ENCODE assay signal across 8 cellular contexts in the genomic region with DNA sequence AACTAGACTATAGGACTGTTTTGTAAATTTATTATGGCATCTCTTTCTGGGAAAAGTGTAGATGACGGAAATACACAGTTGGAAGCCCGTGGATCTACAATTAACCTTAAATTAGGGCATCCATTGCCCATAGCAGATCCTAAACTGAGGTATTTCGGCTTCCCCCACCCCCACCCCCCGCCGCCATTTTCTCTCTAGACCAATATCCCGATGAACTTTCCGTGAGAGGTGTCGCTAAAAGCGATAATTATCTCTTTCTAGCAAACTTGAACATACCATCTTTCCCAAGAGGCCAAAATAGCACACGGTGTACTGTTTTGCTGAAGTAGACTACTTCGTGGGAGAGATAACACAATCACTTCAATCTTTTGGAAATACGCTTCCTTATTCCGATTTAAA. TPM values are rescaled to one million over a fixed set of nuclear protein-coding genes. Genes with fewer than 3 reads are reported as not detected.
A peak's percentile ranks its signal among the peaks of the same experiment; 100 is the strongest.
DNase-seq lines count a peak whose midpoint lies in the region; ATAC-seq and TF ChIP-seq lines count a peak whose summit lies in the region.

No MANE protein-coding gene starts in this region.

- peak overlapping the region; percentile 1 for H2AFZ ChIP-seq in fibroblast of lung (ENCODE audit: low read length)

- peak overlapping the region; percentile 97 for H3K27ac ChIP-seq in fibroblast of lung (ENCODE audit: insufficient read depth, low read length)

- no peaks in the 10 kb centered on the region for H3K36me3 ChIP-seq in fibroblast of lung (ENCODE audit: control insufficient read depth, insufficient read depth, low read length)

- H3K4me2 ChIP-seq in fibroblast of lung (ENCODE audit: extremely low read depth, insufficient read depth, low read length): peak overlapping the region; percentile 80

- no peaks in the 10 kb centered on the region for H3K27me3 ChIP-seq in fibroblast of lung (ENCODE audit: control insufficient read depth, insufficient read depth, low read length)

- H3K4me1 ChIP-seq in fibroblast of lung (ENCODE audit: control insufficient read depth, extremely low read depth, insufficient read depth, low read length): no peaks in the 10 kb centered on the region

- ATAC-seq in GM19328 (IDR thresholded peaks at IDR 0.05; ENCODE audit: unreplicated experiment): no peak

- in situ Hi-C loops in SK-MEL-5 (cut with HindIII; ENCODE audit: low pct_unique_long_range_greater_than_20kb, low sequenced_read_pairs) (no loop called here), GM13977 (cut with MboI; ENCODE audit: low pct_unique_long_range_greater_than_20kb, low sequenced_read_pairs, unreplicated experiment) (loop anchor here (10.0 kb wide), 1 partner anchor 112 kb away; no protein-coding TSS in a partner anchor)

- H3K9ac ChIP-seq in fibroblast of lung (ENCODE audit: insufficient read depth, low read length): peak overlapping the region; percentile 96

- H3K4me3 ChIP-seq in fibroblast of lung (replicated peaks in 1 of 4; ENCODE audit: control extremely low read depth in 1 of 4, insufficient read depth in 1 of 4, low read depth in 3 of 4, low read length in 4 of 4) (peak overlapping the region; percentile 60 to 84 (median 75)), retinal pigment epithelial cell (ENCODE audit: low read length) (peak overlapping the region; percentile 57)

- TF ChIP-seq CTCF in fibroblast of lung (conservative IDR thresholded peaks at IDR 0.05 in 1 of 2, IDR thresholded peaks at IDR 0.05 in 1 of 2; ENCODE audit: low read depth in 1 of 2, low read length in 2 of 2) (no peak), retinal pigment epithelial cell (conservative IDR thresholded peaks at IDR 0.05; ENCODE audit: low read depth, low read length) (no peak), GM13977 (IDR thresholded peaks at IDR 0.05; ENCODE audit: extremely low read depth, insufficient read depth, missing control alignments) (no peak)

- DNase-seq in NCI-H2171 treated with DMSO at 0.1 percent for 48 hours (lab: John Stamatoyannopoulos, UW): peak; percentile 19
- DNase-seq in NCI-H2171 (lab: John Stamatoyannopoulos, UW): no peak
- peak; percentile 37 for DNase-seq in SK-MEL-5 (ENCODE audit: low read depth, low spot score)
- DNase-seq in fibroblast of lung (ENCODE audit: low read depth in 2 of 2): peak in 1 of 2 donors; percentile 26
- DNase-seq in retinal pigment epithelial cell (ENCODE audit: low read depth): no peak
- DNase-seq in 8988T: no peak
- no peak for DNase-seq in GM13977 (ENCODE audit: low spot score)

- no peaks in the 10 kb centered on the region for H3K9me3 ChIP-seq in fibroblast of lung (ENCODE audit: control insufficient read depth, insufficient read depth, low read depth, low read length)

- H4K20me1 ChIP-seq in fibroblast of lung (ENCODE audit: control insufficient read depth, extremely low read depth, insufficient read depth, low read length): no peaks in the 10 kb centered on the region

- H3K79me2 ChIP-seq in fibroblast of lung (ENCODE audit: control insufficient read depth, insufficient read depth, low read length): peaks cover 23% of the 10 kb centered on the region

RNA-seq across cellular contexts. Expression of a gene that starts 0.6 kb away (rescaled TPM):
- total RNA-seq in SK-MEL-5 (2014; rRNA removed; shearing (Covaris generic)): 11.9 and 12.4 TPM in 2 replicates
- 6.2 and 9.1 TPM in 2 replicates for polyA plus RNA-seq in SK-MEL-5 (2015; cell fraction: cytosol; rRNA removed)
- 20.0 and 24.5 TPM in 2 replicates for polyA plus RNA-seq in SK-MEL-5 (2015; cell fraction: nucleus; rRNA removed)
- 5.6 and 6.2 TPM in 2 replicates for total RNA-seq in fibroblast of lung
- 3.7 and 4.0 TPM in 2 replicates for polyA plus RNA-seq in fibroblast of lung
- 2.2 TPM in 2 replicates for polyA plus RNA-seq in fibroblast of lung (2012)
- polyA minus RNA-seq in fibroblast of lung (ENCODE audit: low replicate concordance): 1.6 and 2.2 TPM in 2 replicates

RNA-seq across cellular contexts. Expression of a gene that starts 28.4 kb away (rescaled TPM):
- 400 and 410 TPM in 2 replicates for total RNA-seq in SK-MEL-5 (2014; rRNA removed; shearing (Covaris generic))
- 212 and 270 TPM in 2 replicates for polyA plus RNA-seq in SK-MEL-5 (2015; cell fraction: cytosol; rRNA removed)
- 447 and 451 TPM in 2 replicates for polyA plus RNA-seq in SK-MEL-5 (2015; cell fraction: nucleus; rRNA removed)
- total RNA-seq in fibroblast of lung: 275 and 345 TPM in 2 replicates
- 81.2 and 89.2 TPM in 2 replicates for polyA plus RNA-seq in fibroblast of lung
- polyA plus RNA-seq in fibroblast of lung (2012): 107 and 108 TPM in 2 replicates
- 42.6 and 60.1 TPM in 2 replicates for polyA minus RNA-seq in fibroblast of lung (ENCODE audit: low replicate concordance)

Comparison
In these comparisons a context has a peak if more than half of its experiments do, and no peak if none do; other contexts are left out.
1. DNase-seq: peak in NCI-H2171 treated with DMSO at 0.1 percent for 48 hours (single experiment) and SK-MEL-5 (single experiment); none in NCI-H2171 (single experiment), retinal pigment epithelial cell (single experiment), 8988T (single experiment) and GM13977 (single experiment).